ENCODE assay signal across 28 cellular contexts in the genomic region with DNA sequence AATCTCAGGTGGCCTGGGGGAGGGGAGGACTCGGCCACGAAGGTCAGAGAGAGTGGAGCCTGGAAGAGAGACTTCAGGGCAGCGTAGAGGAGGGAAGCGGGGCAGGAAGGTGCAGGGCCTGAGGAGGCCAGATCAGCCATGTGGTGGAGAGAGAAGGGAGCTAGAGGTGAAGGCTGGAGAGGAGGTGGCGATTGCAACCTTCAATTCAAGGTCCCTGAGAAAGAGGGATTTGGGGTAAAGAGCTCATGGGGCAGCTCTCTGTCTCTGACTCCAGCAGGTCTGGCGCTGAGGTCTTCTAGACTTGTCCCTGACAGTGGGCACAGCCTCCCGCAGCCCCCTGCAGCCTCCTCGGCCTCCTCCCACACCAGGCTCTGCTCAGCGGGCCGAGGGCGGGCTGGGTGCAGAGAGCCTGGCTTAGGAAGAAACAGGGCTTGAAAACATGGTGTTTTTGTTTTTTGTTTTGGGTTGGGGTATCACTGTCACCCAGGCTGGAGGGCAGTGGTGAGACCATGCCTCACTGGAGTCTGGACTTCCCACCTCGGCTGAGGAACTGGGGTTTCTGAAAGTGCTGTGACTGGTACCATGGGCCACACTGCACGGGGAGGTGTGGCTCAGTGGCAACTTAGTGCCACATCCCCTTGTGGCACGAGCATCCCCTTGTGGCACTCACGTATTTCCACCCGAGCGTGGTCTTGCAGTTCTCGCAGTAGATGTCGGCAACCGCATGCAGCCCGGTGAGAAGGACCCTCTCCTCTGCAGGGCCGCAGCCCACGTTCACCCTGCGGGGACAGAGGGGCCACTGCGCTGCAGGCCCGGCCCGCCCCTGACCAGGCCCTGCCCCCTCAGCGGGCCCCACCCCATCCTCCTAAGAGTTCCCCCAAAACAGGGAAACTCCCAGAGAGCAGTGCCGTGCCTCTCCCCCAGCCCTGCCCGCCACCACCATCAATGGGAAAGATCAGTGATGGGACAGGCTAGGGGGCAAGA. TPM values are rescaled to one million over a fixed set of nuclear protein-coding genes. Genes with fewer than 3 reads are reported as not detected.
A peak's percentile ranks its signal among the peaks of the same experiment; 100 is the strongest.
DNase-seq lines count a peak whose midpoint lies in the region; ATAC-seq and TF ChIP-seq lines count a peak whose summit lies in the region.
"Had no signal": no experiment of that assay in that cellular context is flagged by ENCODE, and none has a peak within 500 bp of the region (broad histone marks: within the 10 kb centered on the region; RNA-seq: fewer than 3 reads in every experiment).

No MANE protein-coding gene starts in this region.

- H3K36me3 Mint-ChIP-seq in activated CD4-positive, alpha-beta T cell treated with anti-CD3 and anti-CD28 coated beads, Interleukin-2, amount 10 ng/mL, durations not matched to agents 7 days and 5 days (ENCODE audit: low read depth): peaks cover 3% of the 10 kb centered on the region
- H3K36me3 Mint-ChIP-seq in stimulated activated effector memory CD8-positive, alpha-beta T cell treated with anti-CD3 and anti-CD28 coated beads, Interleukin-12 subunit alpha, Interleukin-12 subunit beta, amount 100 ng/mL, for 72 hours: peaks cover 21% of the 10 kb centered on the region
- peaks cover 6% of the 10 kb centered on the region for H3K36me3 Mint-ChIP-seq in activated CD4-positive, alpha-beta T cell treated with anti-CD3 and anti-CD28 coated beads, Interleukin-2, amount 10 ng/mL, durations not matched to agents 24 days and 14 days (ENCODE audit: low read depth)

- H3K4me3 Mint-ChIP-seq in activated CD4-positive, alpha-beta T cell treated with anti-CD3 and anti-CD28 coated beads, Interleukin-2, amount 10 ng/mL, durations not matched to agents 7 days and 5 days: no peak overlapping the region
- no peak overlapping the region for H3K4me3 Mint-ChIP-seq in stimulated activated effector memory CD8-positive, alpha-beta T cell treated with anti-CD3 and anti-CD28 coated beads, Interleukin-12 subunit alpha, Interleukin-12 subunit beta, amount 100 ng/mL, for 72 hours
- H3K4me3 Mint-ChIP-seq in activated CD4-positive, alpha-beta T cell treated with anti-CD3 and anti-CD28 coated beads, Interleukin-2, amount 10 ng/mL, durations not matched to agents 24 days and 14 days: no peak overlapping the region
- H3K4me3 Mint-ChIP-seq: activated CD8-positive, alpha-beta T cell treated with anti-CD3 and anti-CD28 coated beads for 36 hours; B cell had no signal

- no peaks in the 10 kb centered on the region for H3K27me3 Mint-ChIP-seq in activated CD4-positive, alpha-beta T cell treated with anti-CD3 and anti-CD28 coated beads, Interleukin-2, amount 10 ng/mL, durations not matched to agents 7 days and 5 days
- H3K27me3 Mint-ChIP-seq in activated CD4-positive, alpha-beta T cell treated with anti-CD3 and anti-CD28 coated beads, Interleukin-2, amount 10 ng/mL, durations not matched to agents 24 days and 14 days: no peaks in the 10 kb centered on the region
- H3K27me3 Mint-ChIP-seq: activated CD8-positive, alpha-beta T cell treated with anti-CD3 and anti-CD28 coated beads for 36 hours; B cell had no signal

- TF ChIP-seq CTCF in testis (IDR thresholded peaks at IDR 0.05): no peak

- 88 to 91% methylated on average over 16 to 30 of the region's 30 CpGs for WGBS in testis, 2 donors

- CTCF ChIA-PET in activated CD4-positive, alpha-beta T cell treated with anti-CD3 and anti-CD28 coated beads, Interleukin-2, amount 10 ng/mL, durations not matched to agents 7 days and 5 days (lab: Charles Lee): interaction anchor here (0.6 to 0.9 kb wide), 3 partner anchors 11 to 84 kb away, joined by 3 to 5 read pairs (median 3); no protein-coding TSS in a partner anchor

- TF ChIP-seq POLR2A in testis (IDR thresholded peaks at IDR 0.05): no peak

- no peaks in the 10 kb centered on the region for H3K9me3 Mint-ChIP-seq in activated CD4-positive, alpha-beta T cell treated with anti-CD3 and anti-CD28 coated beads, Interleukin-2, amount 10 ng/mL, durations not matched to agents 7 days and 5 days
- H3K9me3 Mint-ChIP-seq in stimulated activated effector memory CD8-positive, alpha-beta T cell treated with anti-CD3 and anti-CD28 coated beads, Interleukin-12 subunit alpha, Interleukin-12 subunit beta, amount 100 ng/mL, for 72 hours: no peaks in the 10 kb centered on the region
- H3K9me3 Mint-ChIP-seq in activated CD4-positive, alpha-beta T cell treated with anti-CD3 and anti-CD28 coated beads, Interleukin-2, amount 10 ng/mL, durations not matched to agents 24 days and 14 days: no peaks in the 10 kb centered on the region
- H3K9me3 Mint-ChIP-seq: activated CD8-positive, alpha-beta T cell treated with anti-CD3 and anti-CD28 coated beads for 36 hours had no signal

- H3K27ac Mint-ChIP-seq in activated CD4-positive, alpha-beta T cell treated with anti-CD3 and anti-CD28 coated beads, Interleukin-2, amount 10 ng/mL, durations not matched to agents 7 days and 5 days: peak overlapping the region; percentile 74
- H3K27ac Mint-ChIP-seq in stimulated activated effector memory CD8-positive, alpha-beta T cell treated with anti-CD3 and anti-CD28 coated beads, Interleukin-12 subunit alpha, Interleukin-12 subunit beta, amount 100 ng/mL, for 72 hours: peak overlapping the region; percentile 88
- H3K27ac Mint-ChIP-seq in activated CD4-positive, alpha-beta T cell treated with anti-CD3 and anti-CD28 coated beads, Interleukin-2, amount 10 ng/mL, durations not matched to agents 24 days and 14 days: no peak overlapping the region
- H3K27ac Mint-ChIP-seq: activated CD8-positive, alpha-beta T cell treated with anti-CD3 and anti-CD28 coated beads for 36 hours had no signal

- H3K9me3 ChIP-seq in testis: no peaks in the 10 kb centered on the region
- H3K9me3 ChIP-seq: ascending aorta, mucosa of descending colon, neutrophil, transverse colon had no signal

- no peak for DNase-seq in activated CD4-positive, alpha-beta T cell treated with anti-CD3 and anti-CD28 coated beads, Interleukin-2, amount 10 ng/mL, durations not matched to agents 7 days and 5 days
- no peak for DNase-seq in activated CD4-positive, alpha-beta T cell treated with anti-CD3 and anti-CD28 coated beads, Interleukin-2, amount 50 U/mL, for 48 hours
- no peak for DNase-seq in stimulated activated effector memory CD8-positive, alpha-beta T cell treated with anti-CD3 and anti-CD28 coated beads, Interleukin-12 subunit alpha, Interleukin-12 subunit beta, amount 100 ng/mL, for 72 hours (ENCODE audit: low spot score in 2 of 2)
- DNase-seq in HUDEP-2 (lab: John Stamatoyannopoulos, UW; ENCODE audit: unreplicated experiment in 76 of 76) (no peak), testis (no peak)
- no peak for DNase-seq in activated CD4-positive, alpha-beta T cell treated with anti-CD3 and anti-CD28 coated beads, Interleukin-2, amount 10 ng/mL, durations not matched to agents 24 days and 14 days
- DNase-seq: activated CD8-positive, alpha-beta T cell treated with anti-CD3 and anti-CD28 coated beads for 36 hours; activated naive CD4-positive, alpha-beta T cell treated with Interleukin-2 at 50 U/mL for 16 hours; activated T-cell treated with anti-CD3 and anti-CD28 coated beads for 4 hours; central memory CD4-positive, alpha-beta T cell; DMS79; foreskin keratinocyte; mucosa of descending colon; NCI-H1092; NCI-H1930; NCI-H446; Right ventricle myocardium superior; stimulated activated CD4-positive, alpha-beta T cell treated with anti-CD3 and anti-CD28 coated beads, Interleukin-1b, Interleukin-23, amount 100 ng/mL, for 48 hours; stimulated activated naive CD4-positive, alpha-beta T cell; transverse colon; WERI-Rb-1 had no signal

- H3K4me3 ChIP-seq in testis: no peak overlapping the region
- H3K4me3 ChIP-seq: ascending aorta, hepatocyte, mucosa of descending colon, skin epidermis, transverse colon had no signal

- POLR2A ChIA-PET in activated CD4-positive, alpha-beta T cell treated with anti-CD3 and anti-CD28 coated beads, Interleukin-2, amount 10 ng/mL, durations not matched to agents 7 days and 5 days (lab: Charles Lee): no interaction called here

- intact Hi-C loops in testis (cut with DNase I; ENCODE audit: low total_unique reads): no loop called here
- intact Hi-C loops in activated CD4-positive, alpha-beta T cell treated with anti-CD3 and anti-CD28 coated beads, Interleukin-2, amount 10 ng/mL, durations not matched to agents 24 days and 14 days (cut with micrococcal nuclease): no loop called here

- H3K4me1 Mint-ChIP-seq in activated CD4-positive, alpha-beta T cell treated with anti-CD3 and anti-CD28 coated beads, Interleukin-2, amount 10 ng/mL, durations not matched to agents 7 days and 5 days: no peaks in the 10 kb centered on the region
- no peaks in the 10 kb centered on the region for H3K4me1 Mint-ChIP-seq in stimulated activated effector memory CD8-positive, alpha-beta T cell treated with anti-CD3 and anti-CD28 coated beads, Interleukin-12 subunit alpha, Interleukin-12 subunit beta, amount 100 ng/mL, for 72 hours
- H3K4me1 Mint-ChIP-seq in activated CD4-positive, alpha-beta T cell treated with anti-CD3 and anti-CD28 coated beads, Interleukin-2, amount 10 ng/mL, durations not matched to agents 24 days and 14 days: no peaks in the 10 kb centered on the region
- H3K4me1 Mint-ChIP-seq: B cell had no signal

- no peak overlapping the region for H3K27ac ChIP-seq in testis
- H3K27ac ChIP-seq: ascending aorta, foreskin keratinocyte, hepatocyte, neutrophil, skin epidermis, transverse colon, WERI-Rb-1 had no signal

- ATAC-seq in SK-N-SH treated with all-trans-retinoic acid at 6 μM for 48 hours (0 out of 3 replicates have a peak, but pooled peaks have one; percentile 6), esophagus mucosa (peak; percentile 27)
- no peak for ATAC-seq in stimulated activated effector memory CD8-positive, alpha-beta T cell treated with anti-CD3 and anti-CD28 coated beads, Interleukin-12 subunit alpha, Interleukin-12 subunit beta, amount 100 ng/mL, for 72 hours
- ATAC-seq: activated CD8-positive, alpha-beta T cell treated with anti-CD3 and anti-CD28 coated beads for 36 hours; foreskin keratinocyte; mucosa of descending colon had no signal

- no peaks in the 10 kb centered on the region for H3K27me3 ChIP-seq in testis
- H3K27me3 ChIP-seq: ascending aorta, foreskin keratinocyte, hepatocyte, neutrophil, transverse colon had no signal

- H3K36me3 ChIP-seq in testis (ENCODE audit: low read depth, missing control alignments): no peaks in the 10 kb centered on the region
- H3K36me3 ChIP-seq: transverse colon had no signal

- H3K4me1 ChIP-seq in testis: peaks cover 14% of the 10 kb centered on the region
- H3K4me1 ChIP-seq: foreskin keratinocyte had no signal

RNA-seq across cellular contexts. Expression of a gene that starts 32.6 kb away (rescaled TPM):
- total RNA-seq in activated CD4-positive, alpha-beta T cell treated with anti-CD3 and anti-CD28 coated beads, Interleukin-2, amount 10 ng/mL, durations not matched to agents 7 days and 5 days: 10 to 100 TPM in 1 of 2 experiments, 1 to 10 TPM in 1; 8.9 to 11.0 TPM
- total RNA-seq in esophagus mucosa (0.36 TPM), testis (100 to 1,000 TPM in 1 of 2 donors, 10 to 100 TPM in 1; 83.6 to 169 TPM)
- polyA plus RNA-seq in testis (ENCODE audit: insufficient read depth, low read depth, low replicate concordance): 168 TPM
- 0.61 and 1.3 TPM in 2 replicates for total RNA-seq in activated CD4-positive, alpha-beta T cell treated with anti-CD3 and anti-CD28 coated beads, Interleukin-2, amount 10 ng/mL, durations not matched to agents 24 days and 14 days
- total RNA-seq: foreskin keratinocyte had no signal

RNA-seq across cellular contexts. Expression of a gene that starts 37.2 kb away (rescaled TPM):
- total RNA-seq in activated CD4-positive, alpha-beta T cell treated with anti-CD3 and anti-CD28 coated beads, Interleukin-2, amount 10 ng/mL, durations not matched to agents 7 days and 5 days: 10 to 100 TPM; 75.9 to 82.7 TPM
- total RNA-seq in esophagus mucosa: 31.3 TPM
- 10 to 100 TPM; 64.6 to 65.3 TPM for total RNA-seq in testis
- polyA plus RNA-seq in testis (ENCODE audit: insufficient read depth, low read depth, low replicate concordance): 35.5 TPM
- total RNA-seq in activated CD4-positive, alpha-beta T cell treated with anti-CD3 and anti-CD28 coated beads, Interleukin-2, amount 10 ng/mL, durations not matched to agents 24 days and 14 days: 53.1 and 55.9 TPM in 2 replicates

Comparison
In these comparisons a context has a peak if more than half of its experiments do, and no peak if none do; other contexts are left out.
1. RNA of a gene that starts 32.6 kb away (total RNA-seq): 83.6 to 169 TPM in testis; 8.9 to 11.0 TPM in activated CD4-positive, alpha-beta T cell treated with anti-CD3 and anti-CD28 coated beads, Interleukin-2, amount 10 ng/mL, durations not matched to agents 7 days and 5 days, 0.61 to 1.3 TPM in activated CD4-positive, alpha-beta T cell treated with anti-CD3 and anti-CD28 coated beads, Interleukin-2, amount 10 ng/mL, durations not matched to agents 24 days and 14 days and 0.36 TPM in esophagus mucosa (single experiment); every median in the first group is over 4 times any median in the second.